Comparison of ENCODE assay signal across 9 cellular contexts in genomic region chr6:170152989-170153388, GRCh38.
A peak's percentile ranks its signal among the peaks of the same experiment; 100 is the strongest.
DNase-seq lines count a peak whose midpoint lies in the region; ATAC-seq, FAIRE-seq and TF ChIP-seq lines count a peak whose summit lies in the region.
"Had no signal": no experiment of that assay in that cellular context is flagged by ENCODE, and none has a peak within 500 bp of the region (broad histone marks: within the 10 kb centered on the region; RNA-seq: fewer than 3 reads in every experiment).

No MANE protein-coding gene starts in this region.

- no peaks in the 10 kb centered on the region for H3K36me3 ChIP-seq in mucosa of descending colon (ENCODE audit: low read depth)

- no peak for TF ChIP-seq CTCF in choroid plexus epithelial cell (conservative IDR thresholded peaks at IDR 0.05; ENCODE audit: low read depth, low read length)
- no peak for TF ChIP-seq CTCF in mucosa of descending colon (IDR thresholded peaks at IDR 0.05)

- H3K9me3 ChIP-seq in mucosa of descending colon = no peaks in the 10 kb centered on the region

- no peak for FAIRE-seq in GM12892 (lab: Jason Lieb, UNC)

- intact Hi-C loops in mucosa of descending colon (cut with DNase I, micrococcal nuclease) = no loop called here

- H3K4me3 ChIP-seq in choroid plexus epithelial cell (ENCODE audit: low read depth, low read length) (no peak overlapping the region), mucosa of descending colon (no peak overlapping the region)
- H3K4me3 ChIP-seq: SK-N-MC had no signal

- H3K4me1 ChIP-seq in mucosa of descending colon (ENCODE audit: low read depth) = peaks cover 4% of the 10 kb centered on the region

- no peak for TF ChIP-seq POLR2A in GM12892 (IDR thresholded peaks at IDR 0.05; ENCODE audit: low read depth, low read length)

- ATAC-seq in mucosa of descending colon (peak; percentile 68), GM21576 (IDR thresholded peaks at IDR 0.05; ENCODE audit: unreplicated experiment) (no peak)

- DNase-seq in DMS79 (lab: John Stamatoyannopoulos, UW) (peak; percentile 91), NCI-H2029 treated with DMSO at 0.1 percent for 48 hours (lab: John Stamatoyannopoulos, UW) (peak; percentile 91), choroid plexus epithelial cell (ENCODE audit: low read depth) (peak; percentile 63), mucosa of descending colon (peak in 2 of 3 donors; percentile 27 to 59), T-helper 2 cell (no peak), NCI-H1048 (lab: John Stamatoyannopoulos, UW) (no peak), GM12892 (ENCODE audit: insufficient read length) (no peak)

Comparison
In these comparisons a context has a peak if more than half of its experiments do, and no peak if none do; other contexts are left out.
1. DNase-seq: peak in DMS79 (single experiment), NCI-H2029 treated with DMSO at 0.1 percent for 48 hours (single experiment), choroid plexus epithelial cell (single experiment) and mucosa of descending colon (2 of 3); none in T-helper 2 cell (0 of 5), NCI-H1048 (single experiment) and GM12892 (single experiment).